In genomic region chr11:65425105-65425970, GRCh38 we compare ENCODE assay signal across 8 cellular contexts.
DNase-seq lines count a peak whose midpoint lies in the region; ATAC-seq and TF ChIP-seq lines count a peak whose summit lies in the region.

No MANE protein-coding gene starts in this region.

- H3K4me1 Mint-ChIP-seq in T-helper 1 cell treated with Interleukin-12 subunit alpha and Interleukin-12 subunit beta and Interleukin-4 antibody, amounts not matched to agents 30 μg/mL and 1 μg/mL, for 36 hours (ENCODE audit: low read depth), result peaks cover 67% of the 10 kb centered on the region

- peaks cover 72% of the 10 kb centered on the region for H3K36me3 Mint-ChIP-seq in T-helper 1 cell treated with Interleukin-12 subunit alpha and Interleukin-12 subunit beta and Interleukin-4 antibody, amounts not matched to agents 30 μg/mL and 1 μg/mL, for 36 hours (ENCODE audit: low read depth)

- peak overlapping the region; percentile 96 for H3K4me3 ChIP-seq in astrocyte of the cerebellum (ENCODE audit: low read depth, low read length)

- H3K27ac Mint-ChIP-seq in T-helper 1 cell treated with Interleukin-12 subunit alpha and Interleukin-12 subunit beta and Interleukin-4 antibody, amounts not matched to agents 30 μg/mL and 1 μg/mL, for 36 hours, result peak overlapping the region; percentile 99

- TF ChIP-seq CTCF in astrocyte of the cerebellum (IDR thresholded peaks at IDR 0.05; ENCODE audit: low read depth, low read length, missing control alignments), result no peak

- H3K27me3 Mint-ChIP-seq in T-helper 1 cell treated with Interleukin-12 subunit alpha and Interleukin-12 subunit beta and Interleukin-4 antibody, amounts not matched to agents 30 μg/mL and 1 μg/mL, for 36 hours (ENCODE audit: low read depth), result peaks cover 23% of the 10 kb centered on the region

- ATAC-seq in HG03460 (IDR thresholded peaks at IDR 0.05; ENCODE audit: unreplicated experiment) (no peak), HG02588 (IDR thresholded peaks at IDR 0.05; ENCODE audit: unreplicated experiment) (no peak)

- no peaks in the 10 kb centered on the region for H3K9me3 Mint-ChIP-seq in T-helper 1 cell treated with Interleukin-12 subunit alpha and Interleukin-12 subunit beta and Interleukin-4 antibody, amounts not matched to agents 30 μg/mL and 1 μg/mL, for 36 hours

- DNase-seq in NK-92 treated with Interleukin-12 subunit alpha and Interleukin-12 subunit beta, amount 100 ng/mL, for 24 hours (lab: John Stamatoyannopoulos, UW), result peak; percentile 76
- DNase-seq in NK-92 (lab: John Stamatoyannopoulos, UW; ENCODE audit: unreplicated experiment), result no peak
- DNase-seq in astrocyte of the cerebellum (ENCODE audit: low read depth), result no peak
- peak; percentile 64 for DNase-seq in islet precursor cell
- DNase-seq in stimulated activated CD4-positive, alpha-beta T cell treated with anti-CD3 and anti-CD28 coated beads, Interleukin-2, amount 100 ng/mL, for 24 hours, result peak; percentile 69 to 85

- peak overlapping the region; percentile 99 for H3K4me3 Mint-ChIP-seq in T-helper 1 cell treated with Interleukin-12 subunit alpha and Interleukin-12 subunit beta and Interleukin-4 antibody, amounts not matched to agents 30 μg/mL and 1 μg/mL, for 36 hours

- in situ Hi-C loops in astrocyte of the cerebellum (cut with HindIII; ENCODE audit: low sequenced_read_pairs), result no loop called here

Comparison
In these comparisons a context has a peak if more than half of its experiments do, and no peak if none do; other contexts are left out.
1. DNase-seq: peak in NK-92 treated with Interleukin-12 subunit alpha and Interleukin-12 subunit beta, amount 100 ng/mL, for 24 hours (single experiment), islet precursor cell (single experiment) and stimulated activated CD4-positive, alpha-beta T cell treated with anti-CD3 and anti-CD28 coated beads, Interleukin-2, amount 100 ng/mL, for 24 hours (2 of 2); none in NK-92 (single experiment) and astrocyte of the cerebellum (single experiment).